In genomic region chr1:204087893-204088528, GRCh38 we compare ENCODE assay signal across 11 cellular contexts. TPM values are rescaled to one million over a fixed set of nuclear protein-coding genes. Genes with fewer than 3 reads are reported as not detected.
A peak's percentile ranks its signal among the peaks of the same experiment; 100 is the strongest.
DNase-seq lines count a peak whose midpoint lies in the region; ATAC-seq and TF ChIP-seq lines count a peak whose summit lies in the region.
"Had no signal": no experiment of that assay in that cellular context is flagged by ENCODE, and none has a peak within 500 bp of the region (broad histone marks: within the 10 kb centered on the region; RNA-seq: fewer than 3 reads in every experiment).

No MANE protein-coding gene starts in this region.

- intact Hi-C loops in psoas muscle (cut with DNase I) = loop anchor here in 1 of 2 donors (5.0 kb wide), 1 partner anchor 39 kb away; no protein-coding TSS in a partner anchor

- ATAC-seq in WTC11 (no peak), psoas muscle (peak in 2 of 4 donors; percentile 25 to 61)
- ATAC-seq in stimulated activated naive B cell treated with anti-CD40 and anti-IgM and Interleukin-4, amounts not matched to agents 10 μg/mL and 1 μg/mL and 100 μg/mL, for 72 hours (replicated peaks) = no peak

- DNase-seq in CD8-positive, alpha-beta memory T cell = no peak
- DNase-seq in WTC11 (ENCODE audit: low spot score) = no peak
- DNase-seq in immature natural killer cell = no peak
- peak; percentile 76 to 84 for DNase-seq in psoas muscle
- no peak for DNase-seq in activated T-cell treated with anti-CD3 and anti-CD28 coated beads, Interleukin-2, amount 50 U/mL, for 24 hours
- no peak for DNase-seq in WERI-Rb-1
- no peak for DNase-seq in KG1 (lab: John Stamatoyannopoulos, UW)
- no peak for DNase-seq in stimulated activated naive B cell treated with anti-CD40 and anti-IgM and Interleukin-4, amounts not matched to agents 10 μg/mL and 1 μg/mL and 100 μg/mL, for 72 hours
- DNase-seq: central memory CD4-positive, alpha-beta T cell; NCI-H1436 treated with DMSO at 0.1 percent for 48 hours; small intestine had no signal

- H3K4me1 ChIP-seq in CD8-positive, alpha-beta memory T cell (ENCODE audit: insufficient read depth, low read length) = no peaks in the 10 kb centered on the region
- peaks cover 93% of the 10 kb centered on the region for H3K4me1 ChIP-seq in psoas muscle

- H3K27ac Mint-ChIP-seq in CD8-positive, alpha-beta memory T cell = peak overlapping the region in 7 of 8 donors; percentile 51 to 89 (median 78)
- H3K27ac Mint-ChIP-seq in WTC11 (peak overlapping the region; percentile 90), immature natural killer cell (peak overlapping the region; percentile 32 to 79 (median 62))
- H3K27ac Mint-ChIP-seq in activated T-cell treated with anti-CD3 and anti-CD28 coated beads, Interleukin-2, amount 50 U/mL, for 24 hours = no peak overlapping the region
- H3K27ac Mint-ChIP-seq in stimulated activated naive B cell treated with anti-CD40 and anti-IgM and Interleukin-4, amounts not matched to agents 10 μg/mL and 1 μg/mL and 100 μg/mL, for 72 hours = no peak overlapping the region

- H3K4me3 ChIP-seq in CD8-positive, alpha-beta memory T cell (ENCODE audit: low read length) = no peak overlapping the region
- peak overlapping the region; percentile 51 for H3K4me3 ChIP-seq in psoas muscle
- no peak overlapping the region for H3K4me3 ChIP-seq in WERI-Rb-1 (ENCODE audit: low read depth, low read length)

- H3K36me3 ChIP-seq in CD8-positive, alpha-beta memory T cell (ENCODE audit: insufficient read depth, low read length) = no peaks in the 10 kb centered on the region
- H3K36me3 ChIP-seq in psoas muscle (ENCODE audit: insufficient read depth in 1 of 2, low read depth in 1 of 2) = no peaks in the 10 kb centered on the region
- H3K36me3 ChIP-seq in WERI-Rb-1 = no peaks in the 10 kb centered on the region

- H3K4me1 Mint-ChIP-seq in CD8-positive, alpha-beta memory T cell = peaks cover 23 to 47% (median 37%) of the 10 kb centered on the region in 3 donors
- H3K4me1 Mint-ChIP-seq in WTC11 (peaks cover 97% of the 10 kb centered on the region), immature natural killer cell (peaks cover 43 to 49% of the 10 kb centered on the region in 2 donors)
- H3K4me1 Mint-ChIP-seq in activated T-cell treated with anti-CD3 and anti-CD28 coated beads, Interleukin-2, amount 50 U/mL, for 24 hours (ENCODE audit: low read depth) = no peaks in the 10 kb centered on the region
- H3K4me1 Mint-ChIP-seq in stimulated activated naive B cell treated with anti-CD40 and anti-IgM and Interleukin-4, amounts not matched to agents 10 μg/mL and 1 μg/mL and 100 μg/mL, for 72 hours = no peaks in the 10 kb centered on the region

- peak overlapping the region in 3 of 7 donors; percentile 15 to 63 (median 48) for H3K4me3 Mint-ChIP-seq in CD8-positive, alpha-beta memory T cell
- H3K4me3 Mint-ChIP-seq in WTC11 (no peak overlapping the region), immature natural killer cell (peak overlapping the region in 1 of 5 donors; percentile 13)
- H3K4me3 Mint-ChIP-seq in activated T-cell treated with anti-CD3 and anti-CD28 coated beads, Interleukin-2, amount 50 U/mL, for 24 hours = no peak overlapping the region
- H3K4me3 Mint-ChIP-seq in stimulated activated naive B cell treated with anti-CD40 and anti-IgM and Interleukin-4, amounts not matched to agents 10 μg/mL and 1 μg/mL and 100 μg/mL, for 72 hours = no peak overlapping the region

- no peaks in the 10 kb centered on the region for H3K27me3 ChIP-seq in CD8-positive, alpha-beta memory T cell (ENCODE audit: insufficient read depth, low read length, poor library complexity, severe bottlenecking)
- no peaks in the 10 kb centered on the region for H3K27me3 ChIP-seq in psoas muscle (ENCODE audit: insufficient read depth in 3 of 3, low read length in 2 of 3)
- no peaks in the 10 kb centered on the region for H3K27me3 ChIP-seq in WERI-Rb-1 (ENCODE audit: insufficient read depth, low read depth, severe bottlenecking)

- POLR2A ChIA-PET in CD8-positive, alpha-beta memory T cell (lab: Charles Lee) = no interaction called here
- POLR2A ChIA-PET in WTC11 (lab: Charles Lee) = interaction anchor here (1.0 to 1.2 kb wide), 2 partner anchors 10 to 15 kb away, joined by 3 to 6 read pairs; partner anchors contain the start of gene SOX13

- TF ChIP-seq CTCF in WTC11 (IDR thresholded peaks at IDR 0.05) (no peak), psoas muscle (IDR thresholded peaks at IDR 0.05) (no peak), WERI-Rb-1 (IDR thresholded peaks at IDR 0.05; ENCODE audit: low read depth, low read length) (no peak)

- H3K36me3 Mint-ChIP-seq in CD8-positive, alpha-beta memory T cell = no peaks in the 10 kb centered on the region
- H3K36me3 Mint-ChIP-seq in WTC11 (peaks cover 2% of the 10 kb centered on the region; the same call in 1 of the 2 replicates), immature natural killer cell (no peaks in the 10 kb centered on the region)
- H3K36me3 Mint-ChIP-seq in activated T-cell treated with anti-CD3 and anti-CD28 coated beads, Interleukin-2, amount 50 U/mL, for 24 hours (ENCODE audit: low read depth) = no peaks in the 10 kb centered on the region
- H3K36me3 Mint-ChIP-seq in stimulated activated naive B cell treated with anti-CD40 and anti-IgM and Interleukin-4, amounts not matched to agents 10 μg/mL and 1 μg/mL and 100 μg/mL, for 72 hours = no peaks in the 10 kb centered on the region

- CTCF ChIA-PET in CD8-positive, alpha-beta memory T cell (lab: Charles Lee) = no interaction called here
- CTCF ChIA-PET in WTC11 (lab: Charles Lee) = interaction anchor here (1.0 to 2.8 kb wide), 4 partner anchors 10 to 311 kb away, joined by 3 to 14 read pairs (median 10); no protein-coding TSS in a partner anchor

- H3K9me3 ChIP-seq in CD8-positive, alpha-beta memory T cell (ENCODE audit: low read length) = no peaks in the 10 kb centered on the region
- H3K9me3 ChIP-seq in psoas muscle (no peaks in the 10 kb centered on the region), WERI-Rb-1 (ENCODE audit: severe bottlenecking) (no peaks in the 10 kb centered on the region)

- no peak overlapping the region for H3K27ac ChIP-seq in CD8-positive, alpha-beta memory T cell (ENCODE audit: low read depth, low read length)
- H3K27ac ChIP-seq in psoas muscle = peak overlapping the region; percentile 81
- no peak overlapping the region for H3K27ac ChIP-seq in WERI-Rb-1

- WGBS in psoas muscle, 3 donors = 13 to 41% (median 16%) methylated on average over 7 of the region's 7 CpGs

- no peaks in the 10 kb centered on the region for H3K9me3 Mint-ChIP-seq in CD8-positive, alpha-beta memory T cell
- H3K9me3 Mint-ChIP-seq in WTC11 (no peaks in the 10 kb centered on the region), immature natural killer cell (no peaks in the 10 kb centered on the region)
- no peaks in the 10 kb centered on the region for H3K9me3 Mint-ChIP-seq in activated T-cell treated with anti-CD3 and anti-CD28 coated beads, Interleukin-2, amount 50 U/mL, for 24 hours
- H3K9me3 Mint-ChIP-seq in stimulated activated naive B cell treated with anti-CD40 and anti-IgM and Interleukin-4, amounts not matched to agents 10 μg/mL and 1 μg/mL and 100 μg/mL, for 72 hours = no peaks in the 10 kb centered on the region

- peaks cover 0 to 3% of the 10 kb centered on the region in 2 donors for H3K27me3 Mint-ChIP-seq in CD8-positive, alpha-beta memory T cell
- H3K27me3 Mint-ChIP-seq in WTC11 (ENCODE audit: low read depth) (no peaks in the 10 kb centered on the region), immature natural killer cell (ENCODE audit: low read depth in 3 of 3) (peaks cover 0 to 4% (median 2%) of the 10 kb centered on the region in 3 donors)
- H3K27me3 Mint-ChIP-seq in activated T-cell treated with anti-CD3 and anti-CD28 coated beads, Interleukin-2, amount 50 U/mL, for 24 hours = no peaks in the 10 kb centered on the region
- H3K27me3 Mint-ChIP-seq in stimulated activated naive B cell treated with anti-CD40 and anti-IgM and Interleukin-4, amounts not matched to agents 10 μg/mL and 1 μg/mL and 100 μg/mL, for 72 hours = peaks cover 13% of the 10 kb centered on the region in 2 donors

TF ChIP-seq in WTC11, 78 proteins besides CTCF, POLR2A, EP300 and RAD21:
- TF ChIP-seq NFYB (CRISPR knock-in tag; conservative IDR thresholded peaks at IDR 0.05; ENCODE audit: low read depth) = no peak

RNA-seq across cellular contexts. Expression of gene SOX13, which starts 15.1 kb away (rescaled TPM):
- total RNA-seq in CD8-positive, alpha-beta memory T cell = 1 to 10 TPM; 3.1 TPM
- 5.5 TPM for polyA plus RNA-seq in CD8-positive, alpha-beta memory T cell
- total RNA-seq in WTC11 (2021) (139 to 171 TPM (median 148 TPM) in 3 replicates), psoas muscle (10 to 100 TPM in 2 of 4 donors, 1 to 10 TPM in 2; 8.5 to 19.6 (median 9.4) TPM)
- polyA plus RNA-seq in immature natural killer cell (1 to 10 TPM in 2 of 3 donors, under 1 TPM in 1; 0.54 to 6.6 (median 2.2) TPM), psoas muscle (10 to 100 TPM in 1 of 3 donors, 1 to 10 TPM in 2; 5.2 to 13.1 (median 9.4) TPM)

Comparison
In these comparisons a context has a peak if more than half of its experiments do, and no peak if none do; other contexts are left out.
1. DNase-seq: peak in psoas muscle (2 of 2); none in CD8-positive, alpha-beta memory T cell (0 of 5), WTC11 (single experiment), immature natural killer cell (0 of 3), activated T-cell treated with anti-CD3 and anti-CD28 coated beads, Interleukin-2, amount 50 U/mL, for 24 hours (single experiment), WERI-Rb-1 (single experiment), KG1 (single experiment) and stimulated activated naive B cell treated with anti-CD40 and anti-IgM and Interleukin-4, amounts not matched to agents 10 μg/mL and 1 μg/mL and 100 μg/mL, for 72 hours (single experiment).
2. H3K27ac Mint-ChIP-seq: peak in CD8-positive, alpha-beta memory T cell (7 of 8), WTC11 (single experiment) and immature natural killer cell (6 of 6); none in activated T-cell treated with anti-CD3 and anti-CD28 coated beads, Interleukin-2, amount 50 U/mL, for 24 hours (single experiment) and stimulated activated naive B cell treated with anti-CD40 and anti-IgM and Interleukin-4, amounts not matched to agents 10 μg/mL and 1 μg/mL and 100 μg/mL, for 72 hours (single experiment).